ENCODE assay signal across 15 cellular contexts in genomic region chr2:3637311-3637675, GRCh38. TPM values are rescaled to one million over a fixed set of nuclear protein-coding genes. Genes with fewer than 3 reads are reported as not detected.
"Had no signal": no experiment of that assay in that cellular context is flagged by ENCODE, and none has a peak within 500 bp of the region (broad histone marks: within the 10 kb centered on the region; RNA-seq: fewer than 3 reads in every experiment).

No MANE protein-coding gene starts in this region.

- ATAC-seq: sciatic nerve; stimulated activated effector memory CD8-positive, alpha-beta T cell treated with anti-CD3 and anti-CD28 coated beads, Interleukin-12 subunit alpha, Interleukin-12 subunit beta, amount 100 ng/mL, for 72 hours had no signal

- DNase-seq: activated CD4-positive, alpha-beta T cell treated with anti-CD3 and anti-CD28 coated beads, Interleukin-2, amount 50 U/mL, for 4 hours; amniotic stem cell; cortex of kidney; effector CD4-positive, alpha-beta T cell; esophagus squamous epithelium; stimulated activated CD4-positive, alpha-beta T cell treated with anti-CD3 and anti-CD28 coated beads, Interleukin-2, amount 100 ng/mL, for 24 hours; SW 1271; transverse colon had no signal

- H3K27me3 ChIP-seq: SJSA1, transverse colon had no signal

- H3K9me3 ChIP-seq: esophagus squamous epithelium, SJSA1, transverse colon had no signal

- H3K36me3 ChIP-seq: esophagus squamous epithelium, SJSA1, transverse colon had no signal

- H3K4me1 ChIP-seq: SJSA1, transverse colon had no signal

- H3K27ac ChIP-seq: esophagus squamous epithelium, SJSA1, transverse colon had no signal

- H3K4me3 ChIP-seq: esophagus squamous epithelium, SJSA1, transverse colon had no signal

RNA-seq across cellular contexts. Expression of gene ALLC, which starts 20.7 kb away (rescaled TPM):
- total RNA-seq: endothelial cell of umbilical vein; esophagus squamous epithelium; glomerular endothelial cell; omental fat pad; SJSA1; T-helper 2 cell treated with Interferon-gamma antibody and Interleukin-4, amounts not matched to agents 100 ng/mL and 5 ng/mL, for 36 hours; transverse colon had no signal
- polyA plus RNA-seq: endothelial cell of umbilical vein had no signal

RNA-seq across cellular contexts. Expression of gene COLEC11, which starts 42.4 kb away (rescaled TPM):
- total RNA-seq: endothelial cell of umbilical vein, SJSA1 had no signal
